In genomic region chr3:148203263-148204010, GRCh38 we compare ENCODE assay signal across 14 cellular contexts.
DNase-seq lines count a peak whose midpoint lies in the region; ATAC-seq and TF ChIP-seq lines count a peak whose summit lies in the region.
"Had no signal": no experiment of that assay in that cellular context is flagged by ENCODE, and none has a peak within 500 bp of the region (broad histone marks: within the 10 kb centered on the region; RNA-seq: fewer than 3 reads in every experiment).

No MANE protein-coding gene starts in this region.

- H3K27me3 ChIP-seq in endodermal cell (ENCODE audit: control insufficient read depth, insufficient read depth, low read length, poor library complexity, severe bottlenecking): peaks cover 62% of the 10 kb centered on the region
- H3K27me3 ChIP-seq in PC-3 (ENCODE audit: low read length): no peaks in the 10 kb centered on the region
- H3K27me3 ChIP-seq: esophagus muscularis mucosa had no signal

- 80 to 93% methylated on average over 3 to 7 of the region's 7 CpGs for WGBS in endodermal cell (ENCODE audit: insufficient coverage in 1 of 2, insufficient read length in 1 of 2), 2 experiments

- no peaks in the 10 kb centered on the region for H3K9me2 ChIP-seq in PC-3 (replicated peaks; ENCODE audit: low read length)

- peaks cover 2% of the 10 kb centered on the region for H3K9me3 Mint-ChIP-seq in endodermal cell
- H3K9me3 Mint-ChIP-seq in nephron: peaks cover 3% of the 10 kb centered on the region
- peaks cover 8% of the 10 kb centered on the region for H3K9me3 Mint-ChIP-seq in activated naive CD4-positive, alpha-beta T cell treated with anti-CD3 and anti-CD28 coated beads for 36 hours

- no TSS peak for BruUV-seq in PC-3 (replicated peaks; lab: Mats Ljungman, UMichigan)

- DNase-seq in AG20443 (ENCODE audit: low spot score) (peak; percentile 42), NCI-H146 treated with DMSO at 0.1 percent for 48 hours (lab: John Stamatoyannopoulos, UW; ENCODE audit: unreplicated experiment) (peak; percentile 38), endodermal cell (peak; percentile 67), PC-3 (no peak)
- DNase-seq in activated naive CD4-positive, alpha-beta T cell treated with anti-CD3 and anti-CD28 coated beads for 36 hours: no peak
- DNase-seq: activated CD8-positive, alpha-beta T cell treated with anti-CD3 and anti-CD28 coated beads, Interleukin-2, amount 10 ng/mL, durations not matched to agents 7 days and 5 days; Karpas-422; NCI-H1436 treated with DMSO at 0.1 percent for 48 hours had no signal

- H3K9ac ChIP-seq in endodermal cell (ENCODE audit: extremely low read depth, low read length, poor library complexity, severe bottlenecking): no peak overlapping the region
- H3K9ac ChIP-seq in PC-3 (ENCODE audit: low read length): no peak overlapping the region

- H3K9me3 ChIP-seq in endodermal cell (ENCODE audit: control insufficient read depth, low read length) (no peaks in the 10 kb centered on the region), PC-3 (ENCODE audit: low read length) (no peaks in the 10 kb centered on the region)
- H3K9me3 ChIP-seq: esophagus muscularis mucosa had no signal

- no peaks in the 10 kb centered on the region for H3K36me3 ChIP-seq in endodermal cell (ENCODE audit: control insufficient read depth, insufficient read depth, low read length)
- H3K36me3 ChIP-seq in PC-3 (ENCODE audit: low read depth, low read length): no peaks in the 10 kb centered on the region
- H3K36me3 ChIP-seq: esophagus muscularis mucosa had no signal

- H3F3A ChIP-seq in PC-3 (ENCODE audit: low read length, unreplicated experiment): no peaks in the 10 kb centered on the region

- H3K4me2 ChIP-seq in PC-3 (ENCODE audit: low read length): no peak overlapping the region

- H3K4me3 ChIP-seq in endodermal cell (ENCODE audit: low read length) (no peak overlapping the region), PC-3 (ENCODE audit: low read length) (no peak overlapping the region)
- H3K4me3 ChIP-seq: esophagus muscularis mucosa had no signal

- H3K27ac ChIP-seq in endodermal cell (ENCODE audit: low read depth, low read length) (no peak overlapping the region), PC-3 (ENCODE audit: low read length) (no peak overlapping the region)
- H3K27ac ChIP-seq: esophagus muscularis mucosa had no signal

- POLR2A ChIA-PET in PC-3 (lab: Charles Lee; ENCODE audit: unreplicated experiment): no interaction called here

- intact Hi-C loops in activated naive CD4-positive, alpha-beta T cell treated with anti-CD3 and anti-CD28 coated beads for 36 hours (cut with micrococcal nuclease): no loop called here
- intact Hi-C loops in PC-3 (cut with micrococcal nuclease): no loop called here

- H3K79me2 ChIP-seq in PC-3 (ENCODE audit: low read length): no peaks in the 10 kb centered on the region

- H3K36me3 Mint-ChIP-seq in endodermal cell (ENCODE audit: low read depth): no peaks in the 10 kb centered on the region
- H3K36me3 Mint-ChIP-seq in nephron (ENCODE audit: low read depth): no peaks in the 10 kb centered on the region
- no peaks in the 10 kb centered on the region for H3K36me3 Mint-ChIP-seq in activated naive CD4-positive, alpha-beta T cell treated with anti-CD3 and anti-CD28 coated beads for 36 hours (ENCODE audit: low read depth)

- no peak overlapping the region for H3K4me3 Mint-ChIP-seq in endodermal cell
- H3K4me3 Mint-ChIP-seq in nephron: no peak overlapping the region
- H3K4me3 Mint-ChIP-seq in activated naive CD4-positive, alpha-beta T cell treated with anti-CD3 and anti-CD28 coated beads for 36 hours: no peak overlapping the region
- H3K4me3 Mint-ChIP-seq: activated CD8-positive, alpha-beta T cell treated with anti-CD3 and anti-CD28 coated beads, Interleukin-2, amount 10 ng/mL, durations not matched to agents 7 days and 5 days; dendritic cell treated with granulocyte-macrophage colony-stimulating factor and Interleukin-4, amounts not matched to agents 40 ng/mL and 50 ng/mL, for 4 days had no signal

- H3K4me1 Mint-ChIP-seq in endodermal cell (peaks cover 8% of the 10 kb centered on the region), nephron (peaks cover 18% of the 10 kb centered on the region)
- no peaks in the 10 kb centered on the region for H3K4me1 Mint-ChIP-seq in activated naive CD4-positive, alpha-beta T cell treated with anti-CD3 and anti-CD28 coated beads for 36 hours (ENCODE audit: low read depth)

- no peak overlapping the region for H3K27ac Mint-ChIP-seq in endodermal cell
- peak overlapping the region; percentile 19 to 76 (median 37) for H3K27ac Mint-ChIP-seq in nephron
- no peak overlapping the region for H3K27ac Mint-ChIP-seq in activated naive CD4-positive, alpha-beta T cell treated with anti-CD3 and anti-CD28 coated beads for 36 hours
- H3K27ac Mint-ChIP-seq: activated CD8-positive, alpha-beta T cell treated with anti-CD3 and anti-CD28 coated beads, Interleukin-2, amount 10 ng/mL, durations not matched to agents 7 days and 5 days; dendritic cell treated with granulocyte-macrophage colony-stimulating factor and Interleukin-4, amounts not matched to agents 40 ng/mL and 50 ng/mL, for 4 days had no signal

- no peaks in the 10 kb centered on the region for H4K20me1 ChIP-seq in PC-3 (ENCODE audit: low read length)

- H3K4me1 ChIP-seq in endodermal cell (ENCODE audit: control insufficient read depth, insufficient read depth, low read length) (no peaks in the 10 kb centered on the region), PC-3 (ENCODE audit: insufficient read depth, low read length) (no peaks in the 10 kb centered on the region)

- CTCF ChIA-PET in activated naive CD4-positive, alpha-beta T cell treated with anti-CD3 and anti-CD28 coated beads for 36 hours (lab: Charles Lee): no interaction called here
- CTCF ChIA-PET in PC-3 (lab: Charles Lee): no interaction called here

- peaks cover 24% of the 10 kb centered on the region for H3K27me3 Mint-ChIP-seq in endodermal cell (ENCODE audit: insufficient read depth)
- H3K27me3 Mint-ChIP-seq in nephron (ENCODE audit: low read depth): no peaks in the 10 kb centered on the region
- no peaks in the 10 kb centered on the region for H3K27me3 Mint-ChIP-seq in activated naive CD4-positive, alpha-beta T cell treated with anti-CD3 and anti-CD28 coated beads for 36 hours (ENCODE audit: low read depth)
- H3K27me3 Mint-ChIP-seq: dendritic cell treated with granulocyte-macrophage colony-stimulating factor and Interleukin-4, amounts not matched to agents 40 ng/mL and 50 ng/mL, for 4 days had no signal

- TF ChIP-seq CTCF in endodermal cell (conservative IDR thresholded peaks at IDR 0.05) (no peak), nephron (IDR thresholded peaks at IDR 0.05; ENCODE audit: unreplicated experiment in 3 of 3) (no peak), PC-3 (conservative IDR thresholded peaks at IDR 0.05; ENCODE audit: low read depth, low read length) (no peak)

- ATAC-seq in PC-3 (no peak), HG02884 (IDR thresholded peaks at IDR 0.05; ENCODE audit: unreplicated experiment) (no peak), GM19351 (IDR thresholded peaks at IDR 0.05; ENCODE audit: unreplicated experiment) (no peak)
- ATAC-seq: activated CD8-positive, alpha-beta T cell treated with anti-CD3 and anti-CD28 coated beads, Interleukin-2, amount 10 ng/mL, durations not matched to agents 7 days and 5 days; Panc1 had no signal

- no peak overlapping the region for H2AFZ ChIP-seq in PC-3 (ENCODE audit: low read length)

Comparison
In these comparisons a context has a peak if more than half of its experiments do, and no peak if none do; other contexts are left out.
1. DNase-seq: peak in AG20443 (single experiment), NCI-H146 treated with DMSO at 0.1 percent for 48 hours (single experiment) and endodermal cell (single experiment); none in activated naive CD4-positive, alpha-beta T cell treated with anti-CD3 and anti-CD28 coated beads for 36 hours (single experiment) and PC-3 (single experiment).
2. H3K27ac Mint-ChIP-seq: peak in nephron (3 of 3); none in endodermal cell (single experiment) and activated naive CD4-positive, alpha-beta T cell treated with anti-CD3 and anti-CD28 coated beads for 36 hours (single experiment).